11 cellular contexts compared by ENCODE assay signal in genomic region chr7:24728503-24729364, GRCh38. TPM values are rescaled to one million over a fixed set of nuclear protein-coding genes. Genes with fewer than 3 reads are reported as not detected.
A peak's percentile ranks its signal among the peaks of the same experiment; 100 is the strongest.
DNase-seq lines count a peak whose midpoint lies in the region; ATAC-seq and TF ChIP-seq lines count a peak whose summit lies in the region.
"Had no signal": no experiment of that assay in that cellular context is flagged by ENCODE, and none has a peak within 500 bp of the region (broad histone marks: within the 10 kb centered on the region; RNA-seq: fewer than 3 reads in every experiment).

No MANE protein-coding gene starts in this region.

- no peaks in the 10 kb centered on the region for H3K27me3 ChIP-seq in WERI-Rb-1 (ENCODE audit: insufficient read depth, low read depth, severe bottlenecking)

- no peaks in the 10 kb centered on the region for H3K9me3 Mint-ChIP-seq in activated T-helper 1 cell treated with anti-CD3 and anti-CD28 coated beads, Interleukin-12 subunit alpha, Interleukin-12 subunit beta, Interleukin-2, Interleukin-4 antibody, amounts not matched to agents 30 ng/mL and 10 ng/mL and 1 ng/mL, durations not matched to agents 14 hours and 24 hours and 36 hours
- H3K9me3 Mint-ChIP-seq: CD4-positive, alpha-beta T cell had no signal

- peaks cover 34% of the 10 kb centered on the region for H3K4me1 Mint-ChIP-seq in activated T-helper 1 cell treated with anti-CD3 and anti-CD28 coated beads, Interleukin-12 subunit alpha, Interleukin-12 subunit beta, Interleukin-2, Interleukin-4 antibody, amounts not matched to agents 30 ng/mL and 10 ng/mL and 1 ng/mL, durations not matched to agents 14 hours and 24 hours and 36 hours (ENCODE audit: low read depth)

- H3K27me3 Mint-ChIP-seq in activated T-helper 1 cell treated with anti-CD3 and anti-CD28 coated beads, Interleukin-12 subunit alpha, Interleukin-12 subunit beta, Interleukin-2, Interleukin-4 antibody, amounts not matched to agents 30 ng/mL and 10 ng/mL and 1 ng/mL, durations not matched to agents 14 hours and 24 hours and 36 hours (ENCODE audit: insufficient read depth), result peaks cover 11% of the 10 kb centered on the region

- no peak overlapping the region for H3K4me3 ChIP-seq in WERI-Rb-1 (ENCODE audit: low read depth, low read length)

- H3K36me3 ChIP-seq in WERI-Rb-1, result no peaks in the 10 kb centered on the region

- DNase-seq in AG08395 (ENCODE audit: low spot score), result peak; percentile 54
- DNase-seq in activated T-helper 1 cell treated with anti-CD3 and anti-CD28 coated beads, Interleukin-12 subunit alpha, Interleukin-12 subunit beta, Interleukin-2, Interleukin-4 antibody, amounts not matched to agents 30 ng/mL and 10 ng/mL and 1 ng/mL, durations not matched to agents 14 hours and 24 hours and 36 hours (ENCODE audit: low spot score), result peak; percentile 20
- no peak for DNase-seq in left ventricle myocardium superior
- DNase-seq in H4 (ENCODE audit: low spot score), result no peak
- no peak for DNase-seq in DMS79 treated with DMSO at 0.1 percent for 48 hours (lab: John Stamatoyannopoulos, UW)
- no peak for DNase-seq in OCI-M2 (lab: John Stamatoyannopoulos, UW; ENCODE audit: unreplicated experiment)
- no peak for DNase-seq in WERI-Rb-1
- DNase-seq: activated CD8-positive, alpha-beta memory T cell treated with anti-CD3 and anti-CD28 coated beads, Interleukin-2, amount 50 U/mL, for 48 hours; CD4-positive, alpha-beta T cell; mesendoderm had no signal

- no peak overlapping the region for H3K27ac ChIP-seq in WERI-Rb-1

- no peaks in the 10 kb centered on the region for H3K36me3 Mint-ChIP-seq in activated T-helper 1 cell treated with anti-CD3 and anti-CD28 coated beads, Interleukin-12 subunit alpha, Interleukin-12 subunit beta, Interleukin-2, Interleukin-4 antibody, amounts not matched to agents 30 ng/mL and 10 ng/mL and 1 ng/mL, durations not matched to agents 14 hours and 24 hours and 36 hours (ENCODE audit: low read depth)

- intact Hi-C loops in activated T-helper 1 cell treated with anti-CD3 and anti-CD28 coated beads, Interleukin-12 subunit alpha, Interleukin-12 subunit beta, Interleukin-2, Interleukin-4 antibody, amounts not matched to agents 30 ng/mL and 10 ng/mL and 1 ng/mL, durations not matched to agents 14 hours and 24 hours and 36 hours (cut with micrococcal nuclease), result loop anchor here (5.0 kb wide), 1 partner anchor 39 kb away; no protein-coding TSS in a partner anchor
- intact Hi-C loops in left ventricle myocardium superior (cut with micrococcal nuclease), result no loop called here

- no peaks in the 10 kb centered on the region for H3K9me3 ChIP-seq in WERI-Rb-1 (ENCODE audit: severe bottlenecking)

- TF ChIP-seq CTCF in WERI-Rb-1 (IDR thresholded peaks at IDR 0.05; ENCODE audit: low read depth, low read length), result no peak

- H3K4me3 Mint-ChIP-seq in activated T-helper 1 cell treated with anti-CD3 and anti-CD28 coated beads, Interleukin-12 subunit alpha, Interleukin-12 subunit beta, Interleukin-2, Interleukin-4 antibody, amounts not matched to agents 30 ng/mL and 10 ng/mL and 1 ng/mL, durations not matched to agents 14 hours and 24 hours and 36 hours, result peak overlapping the region; percentile 60
- H3K4me3 Mint-ChIP-seq: CD4-positive, alpha-beta T cell had no signal

- H3K27ac Mint-ChIP-seq in activated T-helper 1 cell treated with anti-CD3 and anti-CD28 coated beads, Interleukin-12 subunit alpha, Interleukin-12 subunit beta, Interleukin-2, Interleukin-4 antibody, amounts not matched to agents 30 ng/mL and 10 ng/mL and 1 ng/mL, durations not matched to agents 14 hours and 24 hours and 36 hours, result peak overlapping the region; percentile 27
- H3K27ac Mint-ChIP-seq: CD4-positive, alpha-beta T cell had no signal

- ATAC-seq in GM21390 (IDR thresholded peaks at IDR 0.05; ENCODE audit: unreplicated experiment) (peak; percentile 39), left ventricle myocardium superior (peak; percentile 54)

RNA-seq across cellular contexts. Expression of gene GSDME, which starts 28.5 kb away (rescaled TPM):
- total RNA-seq in activated T-helper 1 cell treated with anti-CD3 and anti-CD28 coated beads, Interleukin-12 subunit alpha, Interleukin-12 subunit beta, Interleukin-2, Interleukin-4 antibody, amounts not matched to agents 30 ng/mL and 10 ng/mL and 1 ng/mL, durations not matched to agents 14 hours and 24 hours and 36 hours, result 10.6 and 11.0 TPM in 2 replicates
- total RNA-seq in left ventricle myocardium superior, result 5.3 TPM
- total RNA-seq in H4 (2014; rRNA removed; shearing (Covaris generic)), result 19.8 and 24.4 TPM in 2 replicates

Comparison
In these comparisons a context has a peak if more than half of its experiments do, and no peak if none do; other contexts are left out.
1. DNase-seq: peak in AG08395 (single experiment) and activated T-helper 1 cell treated with anti-CD3 and anti-CD28 coated beads, Interleukin-12 subunit alpha, Interleukin-12 subunit beta, Interleukin-2, Interleukin-4 antibody, amounts not matched to agents 30 ng/mL and 10 ng/mL and 1 ng/mL, durations not matched to agents 14 hours and 24 hours and 36 hours (single experiment); none in left ventricle myocardium superior (single experiment), H4 (single experiment), DMS79 treated with DMSO at 0.1 percent for 48 hours (single experiment), OCI-M2 (single experiment) and WERI-Rb-1 (single experiment).